Comparison of ENCODE assay signal across 8 cellular contexts in the genomic region with DNA sequence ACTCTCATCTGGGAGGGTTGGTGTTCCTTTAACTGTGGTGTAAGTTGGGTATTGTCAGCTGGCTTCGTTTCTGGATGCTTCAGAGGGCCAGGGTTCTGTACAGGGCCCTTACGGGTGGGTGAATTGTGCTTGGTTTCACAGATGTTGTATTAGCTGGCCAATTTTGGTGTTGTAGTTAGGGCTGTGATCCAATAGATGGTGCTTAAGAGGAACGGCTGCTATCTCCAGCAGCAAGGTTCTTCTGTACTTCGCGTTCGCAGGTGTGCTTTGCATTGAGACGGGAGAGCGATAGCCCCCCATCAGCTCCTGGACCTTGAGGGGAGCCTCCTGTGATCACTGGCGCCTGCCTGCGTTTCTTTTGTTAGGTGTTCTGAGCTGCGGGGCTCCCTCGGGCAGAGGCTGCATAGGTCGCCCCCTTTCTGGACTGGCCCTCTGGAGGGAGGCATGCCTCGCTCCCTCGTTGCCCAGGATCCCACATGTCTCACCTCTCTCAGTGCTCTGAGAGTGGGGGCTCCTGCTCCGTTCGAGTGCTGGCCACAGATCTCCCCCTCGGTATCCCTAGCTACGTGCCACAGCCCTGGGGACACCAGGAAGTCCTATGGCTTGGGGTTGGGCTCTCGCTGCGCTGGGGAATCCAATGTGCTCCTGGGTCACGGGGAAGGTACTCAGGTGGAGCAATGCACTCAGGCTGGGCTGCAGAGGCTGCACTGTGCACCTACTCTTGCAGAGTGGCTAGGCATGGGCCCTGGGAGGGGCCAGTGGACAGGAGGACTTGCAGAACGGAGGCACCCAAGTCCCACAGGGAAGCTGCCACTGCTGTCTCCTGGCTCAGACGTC. TPM values are rescaled to one million over a fixed set of nuclear protein-coding genes. Genes with fewer than 3 reads are reported as not detected.
DNase-seq lines count a peak whose midpoint lies in the region; ATAC-seq and TF ChIP-seq lines count a peak whose summit lies in the region.

No MANE protein-coding gene starts in this region.

- no peak overlapping the region for H3K27ac ChIP-seq in A673 (ENCODE audit: low read depth, low read length, poor library complexity, severe bottlenecking)

- H3K27me3 ChIP-seq in A673 (replicated peaks; ENCODE audit: insufficient read depth, low read depth, low read length, poor library complexity): no peaks in the 10 kb centered on the region

- H3K4me3 ChIP-seq in A673 (ENCODE audit: low read depth, low read length, poor library complexity, severe bottlenecking) (peak overlapping the region; percentile 27), GM12865 (ENCODE audit: low read depth, low read length) (peak overlapping the region; percentile 45)

- DNase-seq in A673 (ENCODE audit: low spot score): peak; percentile 19
- peak; percentile 58 for DNase-seq in GM12865 (ENCODE audit: low read depth)
- DNase-seq in NCI-H2227 treated with DMSO at 0.1 percent for 48 hours (lab: John Stamatoyannopoulos, UW): peak; percentile 73
- peak; percentile 22 for DNase-seq in activated gamma-delta T cell treated with anti-CD3 and anti-CD28 coated beads, Interleukin-2, amount 50 U/mL, for 16 hours (ENCODE audit: low read depth)
- no peak for DNase-seq in left ventricle myocardium superior
- peak; percentile 6 for DNase-seq in putamen (ENCODE audit: low spot score)
- no peak for DNase-seq in NCI-H510A (lab: John Stamatoyannopoulos, UW)

- no TSS peak for BruUV-seq in A673 (replicated peaks; lab: Mats Ljungman, UMichigan)

- POLR2A ChIA-PET in A673 (lab: Charles Lee; ENCODE audit: low non-redundant PET): no interaction called here

- CTCF ChIA-PET in A673 (lab: Charles Lee): no interaction called here

- no peaks in the 10 kb centered on the region for H3K9me3 ChIP-seq in A673 (ENCODE audit: low read depth, low read length, poor library complexity, severe bottlenecking)

- peaks cover 17% of the 10 kb centered on the region for H3K4me1 ChIP-seq in A673 (ENCODE audit: insufficient read depth, low read length, poor library complexity, severe bottlenecking)

- ATAC-seq in HG02943 (IDR thresholded peaks at IDR 0.05; ENCODE audit: low read depth, unreplicated experiment): peak; percentile 43
- peak; percentile 32 for ATAC-seq in left ventricle myocardium superior

- TF ChIP-seq CTCF in A673 (conservative IDR thresholded peaks at IDR 0.05; ENCODE audit: low read depth, low read length) (0 out of 2 replicates have a peak, but pooled peaks have one; percentile 13), GM12865 (IDR thresholded peaks at IDR 0.05; ENCODE audit: insufficient read depth, low read depth, low read length, missing control alignments) (peak; percentile 2)

- intact Hi-C loops in A673 (cut with micrococcal nuclease; ENCODE audit: unreplicated experiment): no loop called here
- intact Hi-C loops in left ventricle myocardium superior (cut with micrococcal nuclease): no loop called here

- no peaks in the 10 kb centered on the region for H3K36me3 ChIP-seq in A673 (ENCODE audit: insufficient read depth, low read length, poor library complexity, severe bottlenecking)

RNA-seq across cellular contexts. Expression of a gene that starts 0.8 kb away (rescaled TPM):
- total RNA-seq in A673 (2021) (not detected in 2 replicates), left ventricle myocardium superior (not detected)

RNA-seq across cellular contexts. Expression of a gene that starts 58.7 kb away (rescaled TPM):
- 24.6 and 31.9 TPM in 2 replicates for total RNA-seq in A673 (2021)
- total RNA-seq in left ventricle myocardium superior: 6.3 TPM

Comparison
In these comparisons a context has a peak if more than half of its experiments do, and no peak if none do; other contexts are left out.
1. DNase-seq: peak in A673 (single experiment), GM12865 (single experiment), NCI-H2227 treated with DMSO at 0.1 percent for 48 hours (single experiment), activated gamma-delta T cell treated with anti-CD3 and anti-CD28 coated beads, Interleukin-2, amount 50 U/mL, for 16 hours (single experiment) and putamen (single experiment); none in left ventricle myocardium superior (single experiment) and NCI-H510A (single experiment).